Comparison of ENCODE assay signal across 11 cellular contexts in genomic region chr9:127562841-127563523, GRCh38. TPM values are rescaled to one million over a fixed set of nuclear protein-coding genes. Genes with fewer than 3 reads are reported as not detected.
DNase-seq lines count a peak whose midpoint lies in the region; ATAC-seq, FAIRE-seq and TF ChIP-seq lines count a peak whose summit lies in the region.
"Had no signal": no experiment of that assay in that cellular context is flagged by ENCODE, and none has a peak within 500 bp of the region (broad histone marks: within the 10 kb centered on the region; RNA-seq: fewer than 3 reads in every experiment).

No MANE protein-coding gene starts in this region.

- H3K27me3 ChIP-seq in HUES6 (ENCODE audit: control insufficient read depth, insufficient read depth, low read length) (no peaks in the 10 kb centered on the region), testis (no peaks in the 10 kb centered on the region)

- no peak overlapping the region; the same call in 1 of the 2 replicates for H3K27ac ChIP-seq in HUES6 (ENCODE audit: low read depth, low read length)
- peak overlapping the region; percentile 87 to 92 for H3K27ac ChIP-seq in kidney (ENCODE audit: low read depth in 2 of 2, low read length in 2 of 2)
- H3K27ac ChIP-seq in testis = peak overlapping the region; percentile 56 to 82
- H3K27ac ChIP-seq: HL-60 had no signal

- H3K9me3 ChIP-seq in HUES6 (ENCODE audit: control insufficient read depth, insufficient read depth, low read depth, low read length) (no peaks in the 10 kb centered on the region), kidney (ENCODE audit: control insufficient read depth in 1 of 2, low read length in 2 of 2) (no peaks in the 10 kb centered on the region), testis (no peaks in the 10 kb centered on the region)

- intact Hi-C loops in MCF 10A (cut with micrococcal nuclease) = loop anchor here (2.0 kb wide), 1 partner anchor 16 kb away; no protein-coding TSS in a partner anchor
- intact Hi-C loops in kidney (cut with DNase I) = no loop called here
- intact Hi-C loops in testis (cut with DNase I; ENCODE audit: low total_unique reads) = no loop called here
- intact Hi-C loops in left colon (cut with DNase I, micrococcal nuclease) = no loop called here

- H3K9ac ChIP-seq in HUES6 (ENCODE audit: low read length) (peak overlapping the region; percentile 27), kidney (ENCODE audit: low read length in 2 of 2) (peak overlapping the region in 1 of 2 donors; percentile 65)

- ATAC-seq in stimulated activated memory B cell treated with anti-CD40 and anti-IgM and Interleukin-4, amounts not matched to agents 10 μg/mL and 1 μg/mL and 100 μg/mL, for 72 hours = no peak
- ATAC-seq in HG03039 (IDR thresholded peaks at IDR 0.05; ENCODE audit: unreplicated experiment) (no peak), left colon (no peak)

- peak overlapping the region; percentile 72 for H3K4me3 Mint-ChIP-seq in MCF 10A (ENCODE audit: unreplicated experiment)
- no peak overlapping the region for H3K4me3 Mint-ChIP-seq in stimulated activated memory B cell treated with anti-CD40 and anti-IgM and Interleukin-4, amounts not matched to agents 10 μg/mL and 1 μg/mL and 100 μg/mL, for 72 hours
- H3K4me3 Mint-ChIP-seq: memory B cell had no signal

- 43% methylated on average over 16 of the region's 16 CpGs for WGBS in testis, 2 donors

- no peak overlapping the region for H3K4me3 ChIP-seq in HUES6 (ENCODE audit: low read depth, low read length)
- H3K4me3 ChIP-seq in kidney (ENCODE audit: low read length in 2 of 2) = no peak overlapping the region
- no peak overlapping the region for H3K4me3 ChIP-seq in testis

- peaks cover 39% of the 10 kb centered on the region for H3K4me1 Mint-ChIP-seq in MCF 10A (ENCODE audit: insufficient read depth, unreplicated experiment)
- H3K4me1 Mint-ChIP-seq in stimulated activated memory B cell treated with anti-CD40 and anti-IgM and Interleukin-4, amounts not matched to agents 10 μg/mL and 1 μg/mL and 100 μg/mL, for 72 hours = peaks cover 4% of the 10 kb centered on the region

- H3K27me3 Mint-ChIP-seq in MCF 10A (ENCODE audit: insufficient read depth, unreplicated experiment) = no peaks in the 10 kb centered on the region
- H3K27me3 Mint-ChIP-seq in stimulated activated memory B cell treated with anti-CD40 and anti-IgM and Interleukin-4, amounts not matched to agents 10 μg/mL and 1 μg/mL and 100 μg/mL, for 72 hours = peaks cover 9% of the 10 kb centered on the region

- H3K36me3 ChIP-seq in HUES6 (ENCODE audit: control insufficient read depth, insufficient read depth, low read length) = peaks cover 6% of the 10 kb centered on the region; the same call in 1 of the 2 replicates
- H3K36me3 ChIP-seq in kidney (ENCODE audit: control insufficient read depth in 1 of 2, insufficient read depth in 2 of 2, low read length in 2 of 2) = peaks cover 0 to 8% of the 10 kb centered on the region in 2 donors
- H3K36me3 ChIP-seq in testis (ENCODE audit: low read depth, missing control alignments) = no peaks in the 10 kb centered on the region

- CTCF ChIA-PET in MCF 10A (lab: Yijun Ruan, JAX) = no interaction called here

- H3K9me3 Mint-ChIP-seq in MCF 10A (ENCODE audit: unreplicated experiment) = no peaks in the 10 kb centered on the region
- no peaks in the 10 kb centered on the region for H3K9me3 Mint-ChIP-seq in stimulated activated memory B cell treated with anti-CD40 and anti-IgM and Interleukin-4, amounts not matched to agents 10 μg/mL and 1 μg/mL and 100 μg/mL, for 72 hours
- H3K9me3 Mint-ChIP-seq: memory B cell had no signal

- DNase-seq in MCF 10A (ENCODE audit: unreplicated experiment) = peak; percentile 52
- no peak for DNase-seq in kidney
- DNase-seq in testis = no peak
- no peak for DNase-seq in activated CD8-positive, alpha-beta memory T cell treated with anti-CD3 and anti-CD28 coated beads, Interleukin-2, amount 50 U/mL, for 48 hours
- no peak for DNase-seq in left colon
- DNase-seq: activated effector memory CD4-positive, alpha-beta T cell treated with anti-CD3 and anti-CD28 coated beads, Interleukin-2, amount 50 U/mL, for 16 hours had no signal

- BruUV-seq in MCF 10A (replicated peaks; lab: Mats Ljungman, UMichigan) = no TSS peak

- peaks cover 81% of the 10 kb centered on the region for H3K36me3 Mint-ChIP-seq in MCF 10A (ENCODE audit: insufficient read depth, unreplicated experiment)
- H3K36me3 Mint-ChIP-seq in stimulated activated memory B cell treated with anti-CD40 and anti-IgM and Interleukin-4, amounts not matched to agents 10 μg/mL and 1 μg/mL and 100 μg/mL, for 72 hours = no peaks in the 10 kb centered on the region
- H3K36me3 Mint-ChIP-seq: memory B cell had no signal

- H3K4me1 ChIP-seq in HUES6 (ENCODE audit: control insufficient read depth, insufficient read depth, low read length) = peaks cover 60% of the 10 kb centered on the region
- H3K4me1 ChIP-seq in kidney (ENCODE audit: control insufficient read depth in 1 of 2, insufficient read depth in 1 of 2, low read depth in 1 of 2, low read length in 2 of 2) = peaks cover 20 to 43% of the 10 kb centered on the region in 2 donors
- H3K4me1 ChIP-seq in testis = peaks cover 25% of the 10 kb centered on the region

- POLR2A ChIA-PET in MCF 10A (lab: Yijun Ruan, JAX) = interaction anchor here (1.2 to 2.6 kb wide), 5 partner anchors 10 to 112 kb away, joined by 3 to 32 read pairs (median 8); partner anchors contain the start of genes LRSAM1 and RPL12

- TF ChIP-seq POLR2A in testis (IDR thresholded peaks at IDR 0.05) = no peak

- no peak for FAIRE-seq in kidney (lab: Jason Lieb, UNC)

- TF ChIP-seq CTCF in MCF 10A (IDR thresholded peaks at IDR 0.05; ENCODE audit: unreplicated experiment) (no peak), kidney (IDR thresholded peaks at IDR 0.05; ENCODE audit: borderline replicate concordance, extremely low read depth, insufficient read depth) (no peak), testis (IDR thresholded peaks at IDR 0.05) (no peak)

- H3K27ac Mint-ChIP-seq in MCF 10A (ENCODE audit: low read depth, unreplicated experiment) = peak overlapping the region; percentile 87
- no peak overlapping the region for H3K27ac Mint-ChIP-seq in stimulated activated memory B cell treated with anti-CD40 and anti-IgM and Interleukin-4, amounts not matched to agents 10 μg/mL and 1 μg/mL and 100 μg/mL, for 72 hours
- H3K27ac Mint-ChIP-seq: memory B cell had no signal

RNA-seq across cellular contexts. Expression of gene STXBP1, which starts 49.1 kb away (rescaled TPM):
- total RNA-seq in MCF 10A (2022) = 20.0 and 36.6 TPM in 2 replicates
- total RNA-seq in kidney = 32.8 TPM
- polyA plus RNA-seq in kidney (ENCODE audit: insufficient read depth, low read depth, low replicate concordance) = 14.3 TPM
- 10 to 100 TPM; 33.1 to 36.1 TPM for total RNA-seq in testis
- 21.2 TPM for polyA plus RNA-seq in testis (ENCODE audit: insufficient read depth, low read depth, low replicate concordance)
- 10 to 100 TPM in 1 of 2 donors, 1 to 10 TPM in 1; 9.0 to 15.0 TPM for total RNA-seq in left colon
